In genomic region chr16:57265850-57266530, GRCh38 we compare ENCODE assay signal across 2 cellular contexts.
TF ChIP-seq lines count a peak whose summit lies in the region.

No MANE protein-coding gene starts in this region.

TF ChIP-seq in HCT116, 20 proteins besides CTCF, POLR2A, EP300 and RAD21 (continued from another document):
- no peak for TF ChIP-seq FOSL1 (IDR thresholded peaks at IDR 0.05; ENCODE audit: low read depth)
- TF ChIP-seq JUND (IDR thresholded peaks at IDR 0.05) = no peak
- no peak for TF ChIP-seq SP1 (IDR thresholded peaks at IDR 0.05; ENCODE audit: low read depth)
- TF ChIP-seq YY1 (IDR thresholded peaks at IDR 0.05; ENCODE audit: extremely low read depth, insufficient replicate concordance, low read depth, low read length) = no peak
- no peak for TF ChIP-seq MAX (IDR thresholded peaks at IDR 0.05)
- TF ChIP-seq EGR1 (IDR thresholded peaks at IDR 0.05; ENCODE audit: low read depth) = no peak
- TF ChIP-seq, protein P1, sequence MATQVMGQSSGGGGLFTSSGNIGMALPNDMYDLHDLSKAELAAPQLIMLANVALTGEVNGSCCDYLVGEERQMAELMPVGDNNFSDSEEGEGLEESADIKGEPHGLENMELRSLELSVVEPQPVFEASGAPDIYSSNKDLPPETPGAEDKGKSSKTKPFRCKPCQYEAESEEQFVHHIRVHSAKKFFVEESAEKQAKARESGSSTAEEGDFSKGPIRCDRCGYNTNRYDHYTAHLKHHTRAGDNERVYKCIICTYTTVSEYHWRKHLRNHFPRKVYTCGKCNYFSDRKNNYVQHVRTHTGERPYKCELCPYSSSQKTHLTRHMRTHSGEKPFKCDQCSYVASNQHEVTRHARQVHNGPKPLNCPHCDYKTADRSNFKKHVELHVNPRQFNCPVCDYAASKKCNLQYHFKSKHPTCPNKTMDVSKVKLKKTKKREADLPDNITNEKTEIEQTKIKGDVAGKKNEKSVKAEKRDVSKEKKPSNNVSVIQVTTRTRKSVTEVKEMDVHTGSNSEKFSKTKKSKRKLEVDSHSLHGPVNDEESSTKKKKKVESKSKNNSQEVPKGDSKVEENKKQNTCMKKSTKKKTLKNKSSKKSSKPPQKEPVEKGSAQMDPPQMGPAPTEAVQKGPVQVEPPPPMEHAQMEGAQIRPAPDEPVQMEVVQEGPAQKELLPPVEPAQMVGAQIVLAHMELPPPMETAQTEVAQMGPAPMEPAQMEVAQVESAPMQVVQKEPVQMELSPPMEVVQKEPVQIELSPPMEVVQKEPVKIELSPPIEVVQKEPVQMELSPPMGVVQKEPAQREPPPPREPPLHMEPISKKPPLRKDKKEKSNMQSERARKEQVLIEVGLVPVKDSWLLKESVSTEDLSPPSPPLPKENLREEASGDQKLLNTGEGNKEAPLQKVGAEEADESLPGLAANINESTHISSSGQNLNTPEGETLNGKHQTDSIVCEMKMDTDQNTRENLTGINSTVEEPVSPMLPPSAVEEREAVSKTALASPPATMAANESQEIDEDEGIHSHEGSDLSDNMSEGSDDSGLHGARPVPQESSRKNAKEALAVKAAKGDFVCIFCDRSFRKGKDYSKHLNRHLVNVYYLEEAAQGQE (IDR thresholded peaks at IDR 0.05; ENCODE audit: low read depth) = no peak
- TF ChIP-seq EZH2phosphoT487 (IDR thresholded peaks at IDR 0.05; ENCODE audit: borderline replicate concordance) = no peak
- no peak for TF ChIP-seq SIN3A (IDR thresholded peaks at IDR 0.05; ENCODE audit: low read depth)

TF ChIP-seq in WTC11, 78 proteins besides CTCF, POLR2A, EP300 and RAD21 (continued from another document):
- TF ChIP-seq, protein P2, sequence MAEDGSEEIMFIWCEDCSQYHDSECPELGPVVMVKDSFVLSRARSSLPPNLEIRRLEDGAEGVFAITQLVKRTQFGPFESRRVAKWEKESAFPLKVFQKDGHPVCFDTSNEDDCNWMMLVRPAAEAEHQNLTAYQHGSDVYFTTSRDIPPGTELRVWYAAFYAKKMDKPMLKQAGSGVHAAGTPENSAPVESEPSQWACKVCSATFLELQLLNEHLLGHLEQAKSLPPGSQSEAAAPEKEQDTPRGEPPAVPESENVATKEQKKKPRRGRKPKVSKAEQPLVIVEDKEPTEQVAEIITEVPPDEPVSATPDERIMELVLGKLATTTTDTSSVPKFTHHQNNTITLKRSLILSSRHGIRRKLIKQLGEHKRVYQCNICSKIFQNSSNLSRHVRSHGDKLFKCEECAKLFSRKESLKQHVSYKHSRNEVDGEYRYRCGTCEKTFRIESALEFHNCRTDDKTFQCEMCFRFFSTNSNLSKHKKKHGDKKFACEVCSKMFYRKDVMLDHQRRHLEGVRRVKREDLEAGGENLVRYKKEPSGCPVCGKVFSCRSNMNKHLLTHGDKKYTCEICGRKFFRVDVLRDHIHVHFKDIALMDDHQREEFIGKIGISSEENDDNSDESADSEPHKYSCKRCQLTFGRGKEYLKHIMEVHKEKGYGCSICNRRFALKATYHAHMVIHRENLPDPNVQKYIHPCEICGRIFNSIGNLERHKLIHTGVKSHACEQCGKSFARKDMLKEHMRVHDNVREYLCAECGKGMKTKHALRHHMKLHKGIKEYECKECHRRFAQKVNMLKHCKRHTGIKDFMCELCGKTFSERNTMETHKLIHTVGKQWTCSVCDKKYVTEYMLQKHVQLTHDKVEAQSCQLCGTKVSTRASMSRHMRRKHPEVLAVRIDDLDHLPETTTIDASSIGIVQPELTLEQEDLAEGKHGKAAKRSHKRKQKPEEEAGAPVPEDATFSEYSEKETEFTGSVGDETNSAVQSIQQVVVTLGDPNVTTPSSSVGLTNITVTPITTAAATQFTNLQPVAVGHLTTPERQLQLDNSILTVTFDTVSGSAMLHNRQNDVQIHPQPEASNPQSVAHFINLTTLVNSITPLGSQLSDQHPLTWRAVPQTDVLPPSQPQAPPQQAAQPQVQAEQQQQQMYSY (CRISPR knock-in tag; IDR thresholded peaks at IDR 0.05) = no peak
- TF ChIP-seq, protein P3, sequence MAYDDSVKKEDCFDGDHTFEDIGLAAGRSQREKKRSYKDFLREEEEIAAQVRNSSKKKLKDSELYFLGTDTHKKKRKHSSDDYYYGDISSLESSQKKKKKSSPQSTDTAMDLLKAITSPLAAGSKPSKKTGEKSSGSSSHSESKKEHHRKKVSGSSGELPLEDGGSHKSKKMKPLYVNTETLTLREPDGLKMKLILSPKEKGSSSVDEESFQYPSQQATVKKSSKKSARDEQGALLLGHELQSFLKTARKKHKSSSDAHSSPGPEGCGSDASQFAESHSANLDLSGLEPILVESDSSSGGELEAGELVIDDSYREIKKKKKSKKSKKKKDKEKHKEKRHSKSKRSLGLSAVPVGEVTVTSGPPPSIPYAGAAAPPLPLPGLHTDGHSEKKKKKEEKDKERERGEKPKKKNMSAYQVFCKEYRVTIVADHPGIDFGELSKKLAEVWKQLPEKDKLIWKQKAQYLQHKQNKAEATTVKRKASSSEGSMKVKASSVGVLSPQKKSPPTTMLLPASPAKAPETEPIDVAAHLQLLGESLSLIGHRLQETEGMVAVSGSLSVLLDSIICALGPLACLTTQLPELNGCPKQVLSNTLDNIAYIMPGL (CRISPR knock-in tag; IDR thresholded peaks at IDR 0.05) = no peak
- TF ChIP-seq, protein P4, sequence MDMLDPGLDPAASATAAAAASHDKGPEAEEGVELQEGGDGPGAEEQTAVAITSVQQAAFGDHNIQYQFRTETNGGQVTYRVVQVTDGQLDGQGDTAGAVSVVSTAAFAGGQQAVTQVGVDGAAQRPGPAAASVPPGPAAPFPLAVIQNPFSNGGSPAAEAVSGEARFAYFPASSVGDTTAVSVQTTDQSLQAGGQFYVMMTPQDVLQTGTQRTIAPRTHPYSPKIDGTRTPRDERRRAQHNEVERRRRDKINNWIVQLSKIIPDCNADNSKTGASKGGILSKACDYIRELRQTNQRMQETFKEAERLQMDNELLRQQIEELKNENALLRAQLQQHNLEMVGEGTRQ (CRISPR knock-in tag; IDR thresholded peaks at IDR 0.05) = no peak
- TF ChIP-seq ZNF396 (CRISPR knock-in tag; IDR thresholded peaks at IDR 0.05; ENCODE audit: borderline replicate concordance) = no peak
- TF ChIP-seq ESRRA (CRISPR knock-in tag; IDR thresholded peaks at IDR 0.05; ENCODE audit: borderline replicate concordance) = no peak
- TF ChIP-seq SP1 (CRISPR knock-in tag; conservative IDR thresholded peaks at IDR 0.05) = no peak
- no peak for TF ChIP-seq CDX4 (CRISPR knock-in tag; IDR thresholded peaks at IDR 0.05; ENCODE audit: borderline replicate concordance)
- no peak for TF ChIP-seq IRF2 (CRISPR knock-in tag; IDR thresholded peaks at IDR 0.05; ENCODE audit: borderline replicate concordance, low read depth)
- no peak for TF ChIP-seq STAT6 (CRISPR knock-in tag; conservative IDR thresholded peaks at IDR 0.05; ENCODE audit: low read depth)
